In the genomic region with DNA sequence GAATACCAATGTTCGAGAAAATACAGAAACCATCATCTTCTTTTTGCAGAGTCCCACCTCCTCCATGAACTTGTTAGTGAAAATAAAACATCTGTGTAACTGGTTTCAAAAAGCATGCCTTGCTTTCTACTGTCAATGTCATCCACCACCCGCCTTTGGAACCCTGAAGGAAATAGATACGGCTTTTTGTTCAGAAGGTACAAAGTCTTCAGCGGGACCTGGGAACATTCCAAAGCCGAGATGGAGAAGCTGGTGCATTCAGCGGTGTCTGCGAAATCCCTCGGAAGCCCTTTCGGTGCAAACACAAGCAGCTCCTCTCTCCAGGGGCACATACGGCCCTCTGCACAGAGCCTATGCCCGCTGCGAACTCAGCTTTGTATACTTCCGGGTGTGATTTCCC, we compare ENCODE assay signal across 38 cellular contexts.
"Had no signal": no experiment of that assay in that cellular context is flagged by ENCODE, and none has a peak within 500 bp of the region (broad histone marks: within the 10 kb centered on the region; RNA-seq: fewer than 3 reads in every experiment).

No MANE protein-coding gene starts in this region.

- ATAC-seq: activated CD8-positive, alpha-beta T cell treated with anti-CD3 and anti-CD28 coated beads for 36 hours; activated naive CD4-positive, alpha-beta T cell treated with anti-CD3 and anti-CD28 coated beads, Interleukin-2, amount 50 U/mL, for 72 hours; activated T-cell treated with anti-CD3 and anti-CD28 coated beads, Interleukin-2, amount 50 U/mL, for 4 hours; activated T-cell treated with anti-CD3 and anti-CD28 coated beads, Interleukin-2, amount 50 U/mL, for 72 hours; activated T-helper 17 cell treated with anti-CD3 and anti-CD28 coated beads, Interleukin-2, amount 50 U/mL, for 72 hours; body of pancreas had no signal

- DNase-seq: activated B cell treated with CpG ODN at 0.5 μM for 24 hours; activated CD4-positive, alpha-beta memory T cell treated with anti-CD3 and anti-CD28 coated beads for 36 hours; activated CD4-positive, alpha-beta T cell treated with anti-CD3 and anti-CD28 coated beads for 4 hours; activated CD4-positive, alpha-beta T cell treated with anti-CD3 and anti-CD28 coated beads, Interleukin-2, amount 10 ng/mL, durations not matched to agents 24 days and 14 days; activated CD4-positive, alpha-beta T cell treated with anti-CD3 and anti-CD28 coated beads, Interleukin-2, amount 50 U/mL, for 1 hour; activated CD4-positive, alpha-beta T cell treated with anti-CD3 and anti-CD28 coated beads, Interleukin-2, amount 50 U/mL, for 4 hours; activated CD4-positive, CD25-positive, alpha-beta regulatory T cell treated with anti-CD3 and anti-CD28 coated beads, Interleukin-2, amount 50 U/mL, for 72 hours; activated CD8-positive, alpha-beta memory T cell treated with anti-CD3 and anti-CD28 coated beads, Interleukin-2, amount 50 U/mL, for 4 hours; activated CD8-positive, alpha-beta T cell treated with anti-CD3 and anti-CD28 coated beads for 36 hours; activated effector memory CD4-positive, alpha-beta T cell treated with anti-CD3 and anti-CD28 coated beads, Interleukin-2, amount 50 U/mL, for 16 hours; activated gamma-delta T cell treated with Interleukin-2 at 50 U/mL for 16 hours; activated naive CD4-positive, alpha-beta T cell; activated naive CD4-positive, alpha-beta T cell treated with anti-CD3 and anti-CD28 coated beads for 36 hours; activated naive CD4-positive, alpha-beta T cell treated with anti-CD3 and anti-CD28 coated beads, Interleukin-2, amount 50 U/mL, for 16 hours; activated naive CD8-positive, alpha-beta T cell treated with anti-CD3 and anti-CD28 coated beads for 36 hours; activated T-cell treated with anti-CD3 and anti-CD28 coated beads for 4 hours; activated T-cell treated with anti-CD3 and anti-CD28 coated beads, Interleukin-2, amount 50 U/mL, for 1 hour; activated T-cell treated with anti-CD3 and anti-CD28 coated beads, Interleukin-2, amount 50 U/mL, for 4 hours; activated T-cell treated with anti-CD3 and anti-CD28 coated beads, Interleukin-2, amount 50 U/mL, for 72 hours; adrenal gland; amniotic stem cell; aorta; body of pancreas; brain microvascular endothelial cell; central memory CD4-positive, alpha-beta T cell; SW 1271; T-helper 1 cell; T-helper 2 cell; T-helper 9 cell had no signal

- H3K36me3 Mint-ChIP-seq: activated CD4-positive, alpha-beta memory T cell treated with anti-CD3 and anti-CD28 coated beads for 36 hours; activated naive CD4-positive, alpha-beta T cell treated with anti-CD3 and anti-CD28 coated beads, Interleukin-2, amount 50 U/mL, for 72 hours; activated naive CD8-positive, alpha-beta T cell treated with anti-CD3 and anti-CD28 coated beads for 36 hours had no signal

- H3K27me3 Mint-ChIP-seq: activated B cell treated with CpG ODN at 0.5 μM for 24 hours; activated CD4-positive, alpha-beta memory T cell treated with anti-CD3 and anti-CD28 coated beads for 36 hours; activated CD4-positive, alpha-beta T cell treated with anti-CD3 and anti-CD28 coated beads, Interleukin-2, amount 10 ng/mL, durations not matched to agents 24 days and 14 days; activated naive CD8-positive, alpha-beta T cell treated with anti-CD3 and anti-CD28 coated beads for 36 hours had no signal

- H3K4me1 Mint-ChIP-seq: activated B cell treated with CpG ODN at 0.5 μM for 24 hours; activated CD4-positive, alpha-beta T cell treated with anti-CD3 and anti-CD28 coated beads, Interleukin-2, amount 10 ng/mL, durations not matched to agents 24 days and 14 days; activated naive CD8-positive, alpha-beta T cell treated with anti-CD3 and anti-CD28 coated beads for 36 hours; activated T-helper 17 cell treated with anti-CD3 and anti-CD28 coated beads, Interleukin-2, amount 50 U/mL, for 72 hours had no signal

- H3K27me3 ChIP-seq: adrenal gland, body of pancreas, brain microvascular endothelial cell had no signal

- H3K9me3 ChIP-seq: adrenal gland, body of pancreas, breast epithelium had no signal

- H3K4me3 Mint-ChIP-seq: activated B cell treated with CpG ODN at 0.5 μM for 24 hours; activated CD4-positive, alpha-beta memory T cell treated with anti-CD3 and anti-CD28 coated beads for 36 hours; activated CD4-positive, alpha-beta T cell treated with anti-CD3 and anti-CD28 coated beads, Interleukin-2, amount 10 ng/mL, durations not matched to agents 24 days and 14 days; activated CD8-positive, alpha-beta T cell treated with anti-CD3 and anti-CD28 coated beads for 36 hours; activated naive CD4-positive, alpha-beta T cell treated with anti-CD3 and anti-CD28 coated beads for 36 hours; activated naive CD8-positive, alpha-beta T cell treated with anti-CD3 and anti-CD28 coated beads for 36 hours; activated T-cell treated with anti-CD3 and anti-CD28 coated beads, Interleukin-2, amount 50 U/mL, for 4 hours; activated T-cell treated with anti-CD3 and anti-CD28 coated beads, Interleukin-2, amount 50 U/mL, for 72 hours; activated T-helper 1 cell treated with anti-CD3 and anti-CD28 coated beads, Interleukin-12 subunit alpha, Interleukin-12 subunit beta, Interleukin-2, Interleukin-4 antibody, amounts not matched to agents 30 ng/mL and 10 ng/mL and 1 ng/mL, durations not matched to agents 14 hours and 24 hours and 36 hours; activated T-helper 17 cell treated with anti-CD3 and anti-CD28 coated beads, Interleukin-2, amount 50 U/mL, for 72 hours; T-helper 1 cell treated with Interleukin-12 subunit alpha and Interleukin-12 subunit beta and Interleukin-4 antibody, amounts not matched to agents 30 μg/mL and 1 μg/mL, for 36 hours; T-helper 2 cell treated with Interferon-gamma antibody and Interleukin-4, amounts not matched to agents 5 μg/mL and 100 μg/mL, for 36 hours had no signal

- H3K4me1 ChIP-seq: adrenal gland, body of pancreas, breast epithelium had no signal

- H3K27ac ChIP-seq: adrenal gland, body of pancreas, brain microvascular endothelial cell, breast epithelium, VCaP had no signal

- H3K36me3 ChIP-seq: adrenal gland, brain microvascular endothelial cell, breast epithelium had no signal

- FAIRE-seq: astrocyte, TTC549 had no signal

- H3K9me3 Mint-ChIP-seq: activated B cell treated with CpG ODN at 0.5 μM for 24 hours; activated CD4-positive, alpha-beta memory T cell treated with anti-CD3 and anti-CD28 coated beads for 36 hours; activated CD4-positive, alpha-beta T cell treated with anti-CD3 and anti-CD28 coated beads, Interleukin-2, amount 10 ng/mL, durations not matched to agents 24 days and 14 days; activated CD8-positive, alpha-beta T cell treated with anti-CD3 and anti-CD28 coated beads for 36 hours; activated naive CD4-positive, alpha-beta T cell treated with anti-CD3 and anti-CD28 coated beads for 36 hours; activated naive CD4-positive, alpha-beta T cell treated with anti-CD3 and anti-CD28 coated beads, Interleukin-2, amount 50 U/mL, for 72 hours; activated naive CD8-positive, alpha-beta T cell treated with anti-CD3 and anti-CD28 coated beads for 36 hours; activated T-cell treated with anti-CD3 and anti-CD28 coated beads, Interleukin-2, amount 50 U/mL, for 4 hours; activated T-cell treated with anti-CD3 and anti-CD28 coated beads, Interleukin-2, amount 50 U/mL, for 72 hours; activated T-helper 1 cell treated with anti-CD3 and anti-CD28 coated beads, Interleukin-12 subunit alpha, Interleukin-12 subunit beta, Interleukin-2, Interleukin-4 antibody, amounts not matched to agents 30 ng/mL and 10 ng/mL and 1 ng/mL, durations not matched to agents 14 hours and 24 hours and 36 hours; activated T-helper 17 cell treated with anti-CD3 and anti-CD28 coated beads, Interleukin-2, amount 50 U/mL, for 72 hours; T-helper 1 cell treated with Interleukin-12 subunit alpha and Interleukin-12 subunit beta and Interleukin-4 antibody, amounts not matched to agents 30 μg/mL and 1 μg/mL, for 36 hours; T-helper 2 cell treated with Interferon-gamma antibody and Interleukin-4, amounts not matched to agents 5 μg/mL and 100 μg/mL, for 36 hours had no signal

- H3K4me3 ChIP-seq: adrenal gland, body of pancreas, breast epithelium had no signal

- H3K27ac Mint-ChIP-seq: activated B cell treated with CpG ODN at 0.5 μM for 24 hours; activated CD4-positive, alpha-beta memory T cell treated with anti-CD3 and anti-CD28 coated beads for 36 hours; activated CD4-positive, alpha-beta T cell treated with anti-CD3 and anti-CD28 coated beads, Interleukin-2, amount 10 ng/mL, durations not matched to agents 24 days and 14 days; activated CD8-positive, alpha-beta T cell treated with anti-CD3 and anti-CD28 coated beads for 36 hours; activated naive CD4-positive, alpha-beta T cell treated with anti-CD3 and anti-CD28 coated beads for 36 hours; activated naive CD4-positive, alpha-beta T cell treated with anti-CD3 and anti-CD28 coated beads, Interleukin-2, amount 50 U/mL, for 72 hours; activated naive CD8-positive, alpha-beta T cell treated with anti-CD3 and anti-CD28 coated beads for 36 hours; activated T-cell treated with anti-CD3 and anti-CD28 coated beads, Interleukin-2, amount 50 U/mL, for 72 hours; activated T-helper 1 cell treated with anti-CD3 and anti-CD28 coated beads, Interleukin-12 subunit alpha, Interleukin-12 subunit beta, Interleukin-2, Interleukin-4 antibody, amounts not matched to agents 30 ng/mL and 10 ng/mL and 1 ng/mL, durations not matched to agents 14 hours and 24 hours and 36 hours; activated T-helper 17 cell treated with anti-CD3 and anti-CD28 coated beads, Interleukin-2, amount 50 U/mL, for 72 hours; T-helper 1 cell treated with Interleukin-12 subunit alpha and Interleukin-12 subunit beta and Interleukin-4 antibody, amounts not matched to agents 30 μg/mL and 1 μg/mL, for 36 hours; T-helper 2 cell treated with Interferon-gamma antibody and Interleukin-4, amounts not matched to agents 5 μg/mL and 100 μg/mL, for 36 hours had no signal
